1 cellular context compared by ENCODE assay signal in the genomic region with DNA sequence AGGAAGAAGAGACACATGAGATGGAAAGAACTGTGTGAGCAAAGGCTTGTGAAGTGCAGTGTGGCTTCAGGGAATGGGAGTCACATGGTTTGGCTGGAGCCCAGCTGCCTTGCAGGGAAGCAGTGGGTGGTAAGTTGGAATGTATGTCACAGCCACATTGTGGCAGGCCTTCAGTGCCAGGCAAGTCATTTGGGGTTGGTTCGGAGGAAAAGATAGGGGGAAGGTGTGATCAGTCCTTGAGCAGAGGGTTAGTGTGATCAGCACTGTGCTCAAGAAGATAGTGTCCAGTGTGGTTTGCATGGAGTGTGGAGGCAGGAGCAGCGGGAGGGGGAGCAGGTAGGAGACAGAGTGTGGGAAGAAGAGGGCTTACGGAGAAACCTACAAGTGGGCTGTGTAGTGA.
TF ChIP-seq lines count a peak whose summit lies in the region.

No MANE protein-coding gene starts in this region.

TF ChIP-seq in GM23338, 12 proteins besides CTCF, POLR2A, EP300 and RAD21 (continued from another document):
- TF ChIP-seq, protein P1, sequence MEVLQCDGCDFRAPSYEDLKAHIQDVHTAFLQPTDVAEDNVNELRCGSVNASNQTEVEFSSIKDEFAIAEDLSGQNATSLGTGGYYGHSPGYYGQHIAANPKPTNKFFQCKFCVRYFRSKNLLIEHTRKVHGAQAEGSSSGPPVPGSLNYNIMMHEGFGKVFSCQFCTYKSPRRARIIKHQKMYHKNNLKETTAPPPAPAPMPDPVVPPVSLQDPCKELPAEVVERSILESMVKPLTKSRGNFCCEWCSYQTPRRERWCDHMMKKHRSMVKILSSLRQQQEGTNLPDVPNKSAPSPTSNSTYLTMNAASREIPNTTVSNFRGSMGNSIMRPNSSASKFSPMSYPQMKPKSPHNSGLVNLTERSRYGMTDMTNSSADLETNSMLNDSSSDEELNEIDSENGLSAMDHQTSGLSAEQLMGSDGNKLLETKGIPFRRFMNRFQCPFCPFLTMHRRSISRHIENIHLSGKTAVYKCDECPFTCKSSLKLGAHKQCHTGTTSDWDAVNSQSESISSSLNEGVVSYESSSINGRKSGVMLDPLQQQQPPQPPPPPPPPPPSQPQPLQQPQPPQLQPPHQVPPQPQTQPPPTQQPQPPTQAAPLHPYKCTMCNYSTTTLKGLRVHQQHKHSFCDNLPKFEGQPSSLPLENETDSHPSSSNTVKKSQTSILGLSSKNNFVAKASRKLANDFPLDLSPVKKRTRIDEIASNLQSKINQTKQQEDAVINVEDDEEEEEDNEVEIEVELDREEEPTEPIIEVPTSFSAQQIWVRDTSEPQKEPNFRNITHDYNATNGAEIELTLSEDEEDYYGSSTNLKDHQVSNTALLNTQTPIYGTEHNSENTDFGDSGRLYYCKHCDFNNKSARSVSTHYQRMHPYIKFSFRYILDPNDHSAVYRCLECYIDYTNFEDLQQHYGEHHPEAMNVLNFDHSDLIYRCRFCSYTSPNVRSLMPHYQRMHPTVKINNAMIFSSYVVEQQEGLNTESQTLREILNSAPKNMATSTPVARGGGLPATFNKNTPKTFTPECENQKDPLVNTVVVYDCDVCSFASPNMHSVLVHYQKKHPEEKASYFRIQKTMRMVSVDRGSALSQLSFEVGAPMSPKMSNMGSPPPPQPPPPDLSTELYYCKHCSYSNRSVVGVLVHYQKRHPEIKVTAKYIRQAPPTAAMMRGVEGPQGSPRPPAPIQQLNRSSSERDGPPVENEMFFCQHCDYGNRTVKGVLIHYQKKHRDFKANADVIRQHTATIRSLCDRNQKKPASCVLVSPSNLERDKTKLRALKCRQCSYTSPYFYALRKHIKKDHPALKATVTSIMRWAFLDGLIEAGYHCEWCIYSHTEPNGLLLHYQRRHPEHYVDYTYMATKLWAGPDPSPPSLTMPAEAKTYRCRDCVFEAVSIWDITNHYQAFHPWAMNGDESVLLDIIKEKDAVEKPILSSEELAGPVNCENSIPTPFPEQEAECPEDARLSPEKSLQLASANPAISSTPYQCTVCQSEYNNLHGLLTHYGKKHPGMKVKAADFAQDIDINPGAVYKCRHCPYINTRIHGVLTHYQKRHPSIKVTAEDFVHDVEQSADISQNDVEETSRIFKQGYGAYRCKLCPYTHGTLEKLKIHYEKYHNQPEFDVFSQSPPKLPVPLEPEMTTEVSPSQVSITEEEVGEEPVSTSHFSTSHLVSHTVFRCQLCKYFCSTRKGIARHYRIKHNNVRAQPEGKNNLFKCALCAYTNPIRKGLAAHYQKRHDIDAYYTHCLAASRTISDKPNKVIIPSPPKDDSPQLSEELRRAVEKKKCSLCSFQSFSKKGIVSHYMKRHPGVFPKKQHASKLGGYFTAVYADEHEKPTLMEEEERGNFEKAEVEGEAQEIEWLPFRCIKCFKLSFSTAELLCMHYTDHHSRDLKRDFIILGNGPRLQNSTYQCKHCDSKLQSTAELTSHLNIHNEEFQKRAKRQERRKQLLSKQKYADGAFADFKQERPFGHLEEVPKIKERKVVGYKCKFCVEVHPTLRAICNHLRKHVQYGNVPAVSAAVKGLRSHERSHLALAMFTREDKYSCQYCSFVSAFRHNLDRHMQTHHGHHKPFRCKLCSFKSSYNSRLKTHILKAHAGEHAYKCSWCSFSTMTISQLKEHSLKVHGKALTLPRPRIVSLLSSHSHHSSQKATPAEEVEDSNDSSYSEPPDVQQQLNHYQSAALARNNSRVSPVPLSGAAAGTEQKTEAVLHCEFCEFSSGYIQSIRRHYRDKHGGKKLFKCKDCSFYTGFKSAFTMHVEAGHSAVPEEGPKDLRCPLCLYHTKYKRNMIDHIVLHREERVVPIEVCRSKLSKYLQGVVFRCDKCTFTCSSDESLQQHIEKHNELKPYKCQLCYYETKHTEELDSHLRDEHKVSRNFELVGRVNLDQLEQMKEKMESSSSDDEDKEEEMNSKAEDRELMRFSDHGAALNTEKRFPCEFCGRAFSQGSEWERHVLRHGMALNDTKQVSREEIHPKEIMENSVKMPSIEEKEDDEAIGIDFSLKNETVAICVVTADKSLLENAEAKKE (CRISPR knock-in tag; IDR thresholded peaks at IDR 0.05), result no peak
